In genomic region chr13:113209336-113209879, GRCh38 we compare ENCODE assay signal across 8 cellular contexts. TPM values are rescaled to one million over a fixed set of nuclear protein-coding genes. Genes with fewer than 3 reads are reported as not detected.
DNase-seq lines count a peak whose midpoint lies in the region; ATAC-seq and TF ChIP-seq lines count a peak whose summit lies in the region.

TSS of gene CUL4A (plus strand) at chr13:113209613. CDS start at chr13:113209628, 15 bp downstream.

- peaks cover 63 to 66% (median 63%) of the 10 kb centered on the region in 3 donors for H3K4me1 Mint-ChIP-seq in T-cell

- POLR2A ChIA-PET in T-cell (lab: Charles Lee): no interaction called here

- no peaks in the 10 kb centered on the region for H3K9me2 ChIP-seq in Karpas-422 (replicated peaks; ENCODE audit: insufficient read depth, low read length)

- H3K4me3 ChIP-seq in Karpas-422 (ENCODE audit: low read length) (peak within 1 kb of the TSS; percentile 89), right atrium auricular region (peak within 1 kb of the TSS; percentile 61 to 98), uterus (peak within 1 kb of the TSS; percentile 80 to 91)

- DNase-seq in GM03348 (ENCODE audit: low spot score) (peak; percentile 96), Karpas-422 (peak; percentile 88), T-cell (peak; percentile 27 to 70 (median 58)), amygdala (lab: John Stamatoyannopoulos, UW) (peak in 48 of 56 donors; percentile 15 to 81 (median 63)), right atrium auricular region (ENCODE audit: low spot score) (peak; percentile 70), pulmonary artery endothelial cell (ENCODE audit: low read depth, low spot score) (no peak), uterus (peak; percentile 71 to 75)

- H3K9me3 ChIP-seq in Karpas-422 (ENCODE audit: low read length) (no peaks in the 10 kb centered on the region), right atrium auricular region (no peaks in the 10 kb centered on the region), uterus (no peaks in the 10 kb centered on the region)

- H3K4me1 ChIP-seq in Karpas-422 (ENCODE audit: low read length) (peaks cover 40% of the 10 kb centered on the region), right atrium auricular region (peaks cover 0 to 68% of the 10 kb centered on the region in 2 donors), uterus (peaks cover 4% of the 10 kb centered on the region in 2 donors)

- peaks cover 22% of the 10 kb centered on the region for H3K36me3 Mint-ChIP-seq in T-cell

- no peak for TF ChIP-seq CTCF in right atrium auricular region (IDR thresholded peaks at IDR 0.05)
- no peak for TF ChIP-seq CTCF in uterus (IDR thresholded peaks at IDR 0.05)

- peak within 1 kb of the TSS; percentile 97 for H3K9ac ChIP-seq in Karpas-422 (ENCODE audit: low read length)

- H3K27me3 Mint-ChIP-seq in T-cell: no peaks in the 10 kb centered on the region

- H3K27me3 ChIP-seq in Karpas-422 (ENCODE audit: low read length) (no peaks in the 10 kb centered on the region), right atrium auricular region (no peaks in the 10 kb centered on the region), uterus (no peaks in the 10 kb centered on the region)

- no peak for TF ChIP-seq POLR2A in uterus (IDR thresholded peaks at IDR 0.05)

- peak within 1 kb of the TSS; percentile 79 for H3K27ac Mint-ChIP-seq in T-cell

- intact Hi-C loops in uterus (cut with DNase I; ENCODE audit: low total_unique reads): no loop called here

- H3K79me2 ChIP-seq in Karpas-422 (ENCODE audit: low read length): peaks cover 90% of the 10 kb centered on the region

- peak within 1 kb of the TSS; percentile 77 for H3K4me2 ChIP-seq in Karpas-422 (ENCODE audit: low read depth, low read length, poor library complexity, severe bottlenecking)

- H2AFZ ChIP-seq in Karpas-422 (ENCODE audit: low read length): peak within 1 kb of the TSS; percentile 76; the same call in 1 of the 2 replicates

- H3K9me3 Mint-ChIP-seq in T-cell: no peaks in the 10 kb centered on the region

- peak within 1 kb of the TSS; percentile 86 to 92 (median 87) for H3K4me3 Mint-ChIP-seq in T-cell

- H3K27ac ChIP-seq in Karpas-422 (ENCODE audit: low read length) (peak within 1 kb of the TSS; percentile 88), right atrium auricular region (peak within 1 kb of the TSS; percentile 99 to 100), uterus (peak within 1 kb of the TSS; percentile 97 to 100)

- CTCF ChIA-PET in T-cell (lab: Charles Lee): interaction anchor here in 1 of 2 donors (0.7 to 1.4 kb wide), 2 partner anchors 49 to 88 kb away, joined by 3 to 4 read pairs; partner anchors contain the start of gene LAMP1

- peaks cover 40% of the 10 kb centered on the region for H4K20me1 ChIP-seq in Karpas-422 (ENCODE audit: insufficient read depth, low read depth, low read length)

- peaks cover 38% of the 10 kb centered on the region for H3K36me3 ChIP-seq in Karpas-422 (ENCODE audit: insufficient read depth, low read length)
- H3K36me3 ChIP-seq in right atrium auricular region: peaks cover 4% of the 10 kb centered on the region
- H3K36me3 ChIP-seq in uterus: no peaks in the 10 kb centered on the region

- ATAC-seq in GM21786 (IDR thresholded peaks at IDR 0.05; ENCODE audit: unreplicated experiment) (peak; percentile 27), T-cell (replicated peaks in 1 of 4) (peak; percentile 62 to 72 (median 68))

RNA-seq across cellular contexts. Expression of gene CUL4A, which starts in this region (rescaled TPM):
- total RNA-seq in Karpas-422 (2014; rRNA removed; shearing (Covaris generic); ENCODE audit: low replicate concordance): 97.0 and 97.1 TPM in 2 replicates
- 10 to 100 TPM; 80.3 to 94.5 (median 82.7) TPM for total RNA-seq in T-cell
- 100 to 1,000 TPM in 1 of 2 donors, 10 to 100 TPM in 1; 76.5 to 435 TPM for total RNA-seq in right atrium auricular region
- 116 and 129 TPM in 2 replicates for total RNA-seq in pulmonary artery endothelial cell
- total RNA-seq in uterus: 100 to 1,000 TPM in 1 of 4 donors, 10 to 100 TPM in 3; 34.3 to 110 (median 66.1) TPM
